Comparison of ENCODE assay signal across 1 cellular context in the genomic region with DNA sequence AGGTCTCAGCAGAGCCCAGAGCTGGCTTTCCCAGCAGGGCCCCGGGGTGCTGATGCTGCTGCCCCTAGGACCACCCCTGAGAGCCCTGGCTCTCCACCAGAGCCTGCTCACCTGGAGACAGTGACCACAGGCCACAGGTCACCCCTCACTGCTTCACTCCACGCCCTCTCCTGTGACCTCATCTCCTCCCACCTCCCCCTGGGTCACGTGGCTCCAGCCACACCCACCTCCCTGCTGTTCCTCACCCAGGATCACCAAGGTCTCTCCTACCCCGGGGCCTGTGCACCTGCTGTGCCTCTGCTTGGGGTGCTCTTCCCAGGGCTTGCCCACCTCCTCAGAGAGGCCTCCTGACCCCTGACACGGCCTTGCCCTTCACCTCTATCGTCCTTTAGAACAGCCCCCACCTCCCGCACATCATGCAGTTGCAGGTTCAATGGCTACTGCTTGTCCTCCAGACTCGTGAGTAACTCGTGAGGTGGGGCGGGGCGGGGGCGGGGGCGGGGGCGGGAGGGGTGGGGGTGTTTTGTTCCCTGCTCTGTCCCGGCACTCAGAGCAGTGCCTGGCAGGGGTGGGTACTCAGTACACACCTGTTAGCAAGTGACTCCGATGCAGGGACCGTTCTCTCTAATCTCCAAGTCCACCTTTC.
TF ChIP-seq lines count a peak whose summit lies in the region.

No MANE protein-coding gene starts in this region.

TF ChIP-seq in HepG2, 621 proteins besides CTCF, POLR2A, EP300 and RAD21 (continued from another document and continues in another):
- TF ChIP-seq, protein P1, sequence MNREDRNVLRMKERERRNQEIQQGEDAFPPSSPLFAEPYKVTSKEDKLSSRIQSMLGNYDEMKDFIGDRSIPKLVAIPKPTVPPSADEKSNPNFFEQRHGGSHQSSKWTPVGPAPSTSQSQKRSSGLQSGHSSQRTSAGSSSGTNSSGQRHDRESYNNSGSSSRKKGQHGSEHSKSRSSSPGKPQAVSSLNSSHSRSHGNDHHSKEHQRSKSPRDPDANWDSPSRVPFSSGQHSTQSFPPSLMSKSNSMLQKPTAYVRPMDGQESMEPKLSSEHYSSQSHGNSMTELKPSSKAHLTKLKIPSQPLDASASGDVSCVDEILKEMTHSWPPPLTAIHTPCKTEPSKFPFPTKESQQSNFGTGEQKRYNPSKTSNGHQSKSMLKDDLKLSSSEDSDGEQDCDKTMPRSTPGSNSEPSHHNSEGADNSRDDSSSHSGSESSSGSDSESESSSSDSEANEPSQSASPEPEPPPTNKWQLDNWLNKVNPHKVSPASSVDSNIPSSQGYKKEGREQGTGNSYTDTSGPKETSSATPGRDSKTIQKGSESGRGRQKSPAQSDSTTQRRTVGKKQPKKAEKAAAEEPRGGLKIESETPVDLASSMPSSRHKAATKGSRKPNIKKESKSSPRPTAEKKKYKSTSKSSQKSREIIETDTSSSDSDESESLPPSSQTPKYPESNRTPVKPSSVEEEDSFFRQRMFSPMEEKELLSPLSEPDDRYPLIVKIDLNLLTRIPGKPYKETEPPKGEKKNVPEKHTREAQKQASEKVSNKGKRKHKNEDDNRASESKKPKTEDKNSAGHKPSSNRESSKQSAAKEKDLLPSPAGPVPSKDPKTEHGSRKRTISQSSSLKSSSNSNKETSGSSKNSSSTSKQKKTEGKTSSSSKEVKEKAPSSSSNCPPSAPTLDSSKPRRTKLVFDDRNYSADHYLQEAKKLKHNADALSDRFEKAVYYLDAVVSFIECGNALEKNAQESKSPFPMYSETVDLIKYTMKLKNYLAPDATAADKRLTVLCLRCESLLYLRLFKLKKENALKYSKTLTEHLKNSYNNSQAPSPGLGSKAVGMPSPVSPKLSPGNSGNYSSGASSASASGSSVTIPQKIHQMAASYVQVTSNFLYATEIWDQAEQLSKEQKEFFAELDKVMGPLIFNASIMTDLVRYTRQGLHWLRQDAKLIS (CRISPR knock-in tag; IDR thresholded peaks at IDR 0.05) = no peak
- TF ChIP-seq KLF16 (CRISPR knock-in tag; IDR thresholded peaks at IDR 0.05) (peak in 1 of 2 experiments; percentile 57; a peak in 1 of 4 replicates), CHD4 (IDR thresholded peaks at IDR 0.05; ENCODE audit: borderline replicate concordance, low read length) (no peak), ZNF547 (CRISPR knock-in tag; IDR thresholded peaks at IDR 0.05) (no peak), AKAP8 (CRISPR knock-in tag; IDR thresholded peaks at IDR 0.05) (no peak), HOXA3 (CRISPR knock-in tag; IDR thresholded peaks at IDR 0.05) (peak; percentile 23; the same call in 1 of the 2 replicates), HCFC1 (IDR thresholded peaks at IDR 0.05; ENCODE audit: low read depth, low read length) (no peak), ATF7-NPFF (CRISPR knock-in tag; IDR thresholded peaks at IDR 0.05; ENCODE audit: low read depth) (no peak), DPF2 (CRISPR knock-in tag; IDR thresholded peaks at IDR 0.05; ENCODE audit: borderline replicate concordance, low read depth) (no peak), ZNF562 (CRISPR knock-in tag; IDR thresholded peaks at IDR 0.05; ENCODE audit: borderline replicate concordance) (no peak), SALL2 (CRISPR knock-in tag; IDR thresholded peaks at IDR 0.05) (no peak), ZNF766 (CRISPR knock-in tag; IDR thresholded peaks at IDR 0.05; ENCODE audit: borderline replicate concordance) (no peak), ZBTB7A (CRISPR knock-in tag; IDR thresholded peaks at IDR 0.05) (0 out of 2 replicates have a peak, but pooled peaks have one; percentile 30), FOXA3 (CRISPR knock-in tag; IDR thresholded peaks at IDR 0.05) (no peak), ZNF644 (CRISPR knock-in tag; IDR thresholded peaks at IDR 0.05; ENCODE audit: low read depth) (no peak), NR2F6 (IDR thresholded peaks at IDR 0.05) (peak; percentile 51), NR2F6 (CRISPR knock-in tag; IDR thresholded peaks at IDR 0.05) (peak; percentile 57), ZNF768 (CRISPR knock-in tag; IDR thresholded peaks at IDR 0.05) (peak; percentile 13; the same call in 1 of the 2 replicates), PHB2 (IDR thresholded peaks at IDR 0.05; ENCODE audit: partially characterized antibody) (no peak), HDAC2 (CRISPR knock-in tag; IDR thresholded peaks at IDR 0.05) (0 out of 2 replicates have a peak, but pooled peaks have one; percentile 16), NR2F1 (CRISPR knock-in tag; IDR thresholded peaks at IDR 0.05) (0 out of 4 replicates have a peak, but pooled peaks of 1 of the 2 experiments have one; percentile 19), MBD4 (IDR thresholded peaks at IDR 0.05; ENCODE audit: borderline replicate concordance, low read length) (no peak), ZNF558 (CRISPR knock-in tag; IDR thresholded peaks at IDR 0.05; ENCODE audit: borderline replicate concordance) (no peak), ZFX (CRISPR knock-in tag; IDR thresholded peaks at IDR 0.05; ENCODE audit: low read depth) (0 out of 2 replicates have a peak, but pooled peaks have one; percentile 19), ZNF619 (CRISPR knock-in tag; IDR thresholded peaks at IDR 0.05) (no peak)
- TF ChIP-seq, protein P2, sequence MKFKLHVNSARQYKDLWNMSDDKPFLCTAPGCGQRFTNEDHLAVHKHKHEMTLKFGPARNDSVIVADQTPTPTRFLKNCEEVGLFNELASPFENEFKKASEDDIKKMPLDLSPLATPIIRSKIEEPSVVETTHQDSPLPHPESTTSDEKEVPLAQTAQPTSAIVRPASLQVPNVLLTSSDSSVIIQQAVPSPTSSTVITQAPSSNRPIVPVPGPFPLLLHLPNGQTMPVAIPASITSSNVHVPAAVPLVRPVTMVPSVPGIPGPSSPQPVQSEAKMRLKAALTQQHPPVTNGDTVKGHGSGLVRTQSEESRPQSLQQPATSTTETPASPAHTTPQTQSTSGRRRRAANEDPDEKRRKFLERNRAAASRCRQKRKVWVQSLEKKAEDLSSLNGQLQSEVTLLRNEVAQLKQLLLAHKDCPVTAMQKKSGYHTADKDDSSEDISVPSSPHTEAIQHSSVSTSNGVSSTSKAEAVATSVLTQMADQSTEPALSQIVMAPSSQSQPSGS (CRISPR knock-in tag; IDR thresholded peaks at IDR 0.05) = 0 out of 2 replicates have a peak, but pooled peaks have one; percentile 20
- TF ChIP-seq, protein P3, sequence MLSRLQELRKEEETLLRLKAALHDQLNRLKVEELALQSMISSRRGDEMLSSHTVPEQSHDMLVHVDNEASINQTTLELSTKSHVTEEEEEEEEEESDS (CRISPR knock-in tag; IDR thresholded peaks at IDR 0.05; ENCODE audit: borderline replicate concordance) = no peak
- TF ChIP-seq, protein P4, sequence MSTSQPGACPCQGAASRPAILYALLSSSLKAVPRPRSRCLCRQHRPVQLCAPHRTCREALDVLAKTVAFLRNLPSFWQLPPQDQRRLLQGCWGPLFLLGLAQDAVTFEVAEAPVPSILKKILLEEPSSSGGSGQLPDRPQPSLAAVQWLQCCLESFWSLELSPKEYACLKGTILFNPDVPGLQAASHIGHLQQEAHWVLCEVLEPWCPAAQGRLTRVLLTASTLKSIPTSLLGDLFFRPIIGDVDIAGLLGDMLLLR (CRISPR knock-in tag; IDR thresholded peaks at IDR 0.05) = 0 out of 2 replicates have a peak, but pooled peaks have one; percentile 12
- TF ChIP-seq, protein P5, sequence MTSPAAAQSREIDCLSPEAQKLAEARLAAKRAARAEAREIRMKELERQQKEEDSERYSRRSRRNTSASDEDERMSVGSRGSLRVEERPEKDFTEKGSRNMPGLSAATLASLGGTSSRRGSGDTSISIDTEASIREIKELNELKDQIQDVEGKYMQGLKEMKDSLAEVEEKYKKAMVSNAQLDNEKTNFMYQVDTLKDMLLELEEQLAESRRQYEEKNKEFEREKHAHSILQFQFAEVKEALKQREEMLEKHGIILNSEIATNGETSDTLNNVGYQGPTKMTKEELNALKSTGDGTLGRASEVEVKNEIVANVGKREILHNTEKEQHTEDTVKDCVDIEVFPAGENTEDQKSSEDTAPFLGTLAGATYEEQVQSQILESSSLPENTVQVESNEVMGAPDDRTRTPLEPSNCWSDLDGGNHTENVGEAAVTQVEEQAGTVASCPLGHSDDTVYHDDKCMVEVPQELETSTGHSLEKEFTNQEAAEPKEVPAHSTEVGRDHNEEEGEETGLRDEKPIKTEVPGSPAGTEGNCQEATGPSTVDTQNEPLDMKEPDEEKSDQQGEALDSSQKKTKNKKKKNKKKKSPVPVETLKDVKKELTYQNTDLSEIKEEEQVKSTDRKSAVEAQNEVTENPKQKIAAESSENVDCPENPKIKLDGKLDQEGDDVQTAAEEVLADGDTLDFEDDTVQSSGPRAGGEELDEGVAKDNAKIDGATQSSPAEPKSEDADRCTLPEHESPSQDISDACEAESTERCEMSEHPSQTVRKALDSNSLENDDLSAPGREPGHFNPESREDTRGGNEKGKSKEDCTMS (CRISPR knock-in tag; conservative IDR thresholded peaks at IDR 0.05) = no peak
- TF ChIP-seq, protein P6, sequence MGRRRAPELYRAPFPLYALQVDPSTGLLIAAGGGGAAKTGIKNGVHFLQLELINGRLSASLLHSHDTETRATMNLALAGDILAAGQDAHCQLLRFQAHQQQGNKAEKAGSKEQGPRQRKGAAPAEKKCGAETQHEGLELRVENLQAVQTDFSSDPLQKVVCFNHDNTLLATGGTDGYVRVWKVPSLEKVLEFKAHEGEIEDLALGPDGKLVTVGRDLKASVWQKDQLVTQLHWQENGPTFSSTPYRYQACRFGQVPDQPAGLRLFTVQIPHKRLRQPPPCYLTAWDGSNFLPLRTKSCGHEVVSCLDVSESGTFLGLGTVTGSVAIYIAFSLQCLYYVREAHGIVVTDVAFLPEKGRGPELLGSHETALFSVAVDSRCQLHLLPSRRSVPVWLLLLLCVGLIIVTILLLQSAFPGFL (CRISPR knock-in tag; IDR thresholded peaks at IDR 0.05) = no peak
- TF ChIP-seq, protein P7, sequence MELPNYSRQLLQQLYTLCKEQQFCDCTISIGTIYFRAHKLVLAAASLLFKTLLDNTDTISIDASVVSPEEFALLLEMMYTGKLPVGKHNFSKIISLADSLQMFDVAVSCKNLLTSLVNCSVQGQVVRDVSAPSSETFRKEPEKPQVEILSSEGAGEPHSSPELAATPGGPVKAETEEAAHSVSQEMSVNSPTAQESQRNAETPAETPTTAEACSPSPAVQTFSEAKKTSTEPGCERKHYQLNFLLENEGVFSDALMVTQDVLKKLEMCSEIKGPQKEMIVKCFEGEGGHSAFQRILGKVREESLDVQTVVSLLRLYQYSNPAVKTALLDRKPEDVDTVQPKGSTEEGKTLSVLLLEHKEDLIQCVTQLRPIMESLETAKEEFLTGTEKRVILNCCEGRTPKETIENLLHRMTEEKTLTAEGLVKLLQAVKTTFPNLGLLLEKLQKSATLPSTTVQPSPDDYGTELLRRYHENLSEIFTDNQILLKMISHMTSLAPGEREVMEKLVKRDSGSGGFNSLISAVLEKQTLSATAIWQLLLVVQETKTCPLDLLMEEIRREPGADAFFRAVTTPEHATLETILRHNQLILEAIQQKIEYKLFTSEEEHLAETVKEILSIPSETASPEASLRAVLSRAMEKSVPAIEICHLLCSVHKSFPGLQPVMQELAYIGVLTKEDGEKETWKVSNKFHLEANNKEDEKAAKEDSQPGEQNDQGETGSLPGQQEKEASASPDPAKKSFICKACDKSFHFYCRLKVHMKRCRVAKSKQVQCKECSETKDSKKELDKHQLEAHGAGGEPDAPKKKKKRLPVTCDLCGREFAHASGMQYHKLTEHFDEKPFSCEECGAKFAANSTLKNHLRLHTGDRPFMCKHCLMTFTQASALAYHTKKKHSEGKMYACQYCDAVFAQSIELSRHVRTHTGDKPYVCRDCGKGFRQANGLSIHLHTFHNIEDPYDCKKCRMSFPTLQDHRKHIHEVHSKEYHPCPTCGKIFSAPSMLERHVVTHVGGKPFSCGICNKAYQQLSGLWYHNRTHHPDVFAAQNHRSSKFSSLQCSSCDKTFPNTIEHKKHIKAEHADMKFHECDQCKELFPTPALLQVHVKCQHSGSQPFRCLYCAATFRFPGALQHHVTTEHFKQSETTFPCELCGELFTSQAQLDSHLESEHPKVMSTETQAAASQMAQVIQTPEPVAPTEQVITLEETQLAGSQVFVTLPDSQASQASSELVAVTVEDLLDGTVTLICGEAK (IDR thresholded peaks at IDR 0.05) = no peak
- TF ChIP-seq, protein P7 (CRISPR knock-in tag; IDR thresholded peaks at IDR 0.05) = no peak
- TF ChIP-seq, protein P8, sequence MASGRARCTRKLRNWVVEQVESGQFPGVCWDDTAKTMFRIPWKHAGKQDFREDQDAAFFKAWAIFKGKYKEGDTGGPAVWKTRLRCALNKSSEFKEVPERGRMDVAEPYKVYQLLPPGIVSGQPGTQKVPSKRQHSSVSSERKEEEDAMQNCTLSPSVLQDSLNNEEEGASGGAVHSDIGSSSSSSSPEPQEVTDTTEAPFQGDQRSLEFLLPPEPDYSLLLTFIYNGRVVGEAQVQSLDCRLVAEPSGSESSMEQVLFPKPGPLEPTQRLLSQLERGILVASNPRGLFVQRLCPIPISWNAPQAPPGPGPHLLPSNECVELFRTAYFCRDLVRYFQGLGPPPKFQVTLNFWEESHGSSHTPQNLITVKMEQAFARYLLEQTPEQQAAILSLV (CRISPR knock-in tag; IDR thresholded peaks at IDR 0.05; ENCODE audit: borderline replicate concordance) = no peak
- TF ChIP-seq, protein P9, sequence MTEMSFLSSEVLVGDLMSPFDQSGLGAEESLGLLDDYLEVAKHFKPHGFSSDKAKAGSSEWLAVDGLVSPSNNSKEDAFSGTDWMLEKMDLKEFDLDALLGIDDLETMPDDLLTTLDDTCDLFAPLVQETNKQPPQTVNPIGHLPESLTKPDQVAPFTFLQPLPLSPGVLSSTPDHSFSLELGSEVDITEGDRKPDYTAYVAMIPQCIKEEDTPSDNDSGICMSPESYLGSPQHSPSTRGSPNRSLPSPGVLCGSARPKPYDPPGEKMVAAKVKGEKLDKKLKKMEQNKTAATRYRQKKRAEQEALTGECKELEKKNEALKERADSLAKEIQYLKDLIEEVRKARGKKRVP (CRISPR knock-in tag; IDR thresholded peaks at IDR 0.05) = 0 out of 4 replicates have a peak, but pooled peaks of 1 of the 2 experiments have one; percentile 16
